9 cellular contexts compared by ENCODE assay signal in the genomic region with DNA sequence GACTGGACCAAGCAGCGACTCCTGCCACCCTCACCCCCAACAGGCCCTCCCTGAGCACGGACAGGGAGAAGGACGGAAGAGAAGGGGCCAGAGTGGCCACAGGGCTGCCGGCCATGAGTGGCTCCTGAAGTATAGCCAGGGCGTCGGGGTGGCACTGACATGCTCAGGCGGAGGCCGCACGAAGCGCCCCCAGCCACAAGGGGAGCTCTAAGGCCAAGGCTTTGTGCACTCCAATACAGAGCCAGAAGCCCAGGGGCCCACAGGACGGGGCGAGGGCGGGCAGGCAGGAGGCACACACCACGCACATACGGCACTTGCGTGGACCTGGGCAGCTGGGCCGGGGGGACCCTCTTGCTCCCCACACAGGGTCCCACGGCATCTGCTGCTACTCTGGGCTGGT. TPM values are rescaled to one million over a fixed set of nuclear protein-coding genes. Genes with fewer than 3 reads are reported as not detected.
A peak's percentile ranks its signal among the peaks of the same experiment; 100 is the strongest.
DNase-seq lines count a peak whose midpoint lies in the region; ATAC-seq and TF ChIP-seq lines count a peak whose summit lies in the region.
"Had no signal": no experiment of that assay in that cellular context is flagged by ENCODE, and none has a peak within 500 bp of the region (broad histone marks: within the 10 kb centered on the region; RNA-seq: fewer than 3 reads in every experiment).

No MANE protein-coding gene starts in this region.

- peak; percentile 25 for ATAC-seq in activated CD8-positive, alpha-beta memory T cell treated with anti-CD3 and anti-CD28 coated beads, Interleukin-2, amount 10 ng/mL, durations not matched to agents 7 days and 5 days
- peak; percentile 19 for ATAC-seq in esophagus mucosa
- no peak for ATAC-seq in GM21576 (IDR thresholded peaks at IDR 0.05; ENCODE audit: unreplicated experiment)

- no peaks in the 10 kb centered on the region for H3K36me3 ChIP-seq in PC-9 (ENCODE audit: low read depth)

- BruUV-seq in PC-9 (replicated peaks; lab: Mats Ljungman, UMichigan): no TSS peak

- intact Hi-C loops in PC-9 (cut with micrococcal nuclease; ENCODE audit: unreplicated experiment): no loop called here

- H3K4me1 ChIP-seq in PC-9 (replicated peaks; ENCODE audit: insufficient read depth): no peaks in the 10 kb centered on the region

- peak; percentile 53 for DNase-seq in activated CD8-positive, alpha-beta memory T cell treated with anti-CD3 and anti-CD28 coated beads, Interleukin-2, amount 10 ng/mL, durations not matched to agents 7 days and 5 days
- no peak for DNase-seq in activated CD8-positive, alpha-beta memory T cell treated with anti-CD3 and anti-CD28 coated beads for 24 hours
- DNase-seq in PC-9 (peak in 1 of 2 experiments; percentile 9), NCI-H146 treated with DMSO at 0.1 percent for 48 hours (lab: John Stamatoyannopoulos, UW; ENCODE audit: unreplicated experiment) (no peak), NCI-H1105 treated with DMSO at 0.1 percent for 48 hours (lab: John Stamatoyannopoulos, UW) (no peak)
- DNase-seq in stimulated activated CD4-positive, alpha-beta T cell treated with anti-CD3 and anti-CD28 coated beads, Interleukin-4, amount 100 ng/mL, for 48 hours (ENCODE audit: low read depth in 2 of 2): peak; percentile 35 to 42

- 0 out of 2 replicates have a peak, but pooled peaks cover 4% of the 10 kb centered on the region for H4K20me1 ChIP-seq in PC-9 (ENCODE audit: insufficient read depth)

- H3K4me3 ChIP-seq in PC-9: no peak overlapping the region
- H3K4me3 ChIP-seq: SK-N-MC had no signal

- CTCF ChIA-PET in activated CD8-positive, alpha-beta memory T cell treated with anti-CD3 and anti-CD28 coated beads, Interleukin-2, amount 10 ng/mL, durations not matched to agents 7 days and 5 days (lab: Charles Lee): interaction anchor here (0.8 to 24.3 kb wide), 18 partner anchors 10 to 266 kb away, joined by 3 to 449 read pairs (median 6); partner anchors contain the start of gene KLF2
- CTCF ChIA-PET in PC-9 (lab: Charles Lee): interaction anchor here (0.6 kb wide), 1 partner anchor 129 kb away, joined by 5 read pairs; no protein-coding TSS in a partner anchor

- no peak overlapping the region for H2AFZ ChIP-seq in PC-9

- no peak overlapping the region for H3K4me3 Mint-ChIP-seq in activated CD8-positive, alpha-beta memory T cell treated with anti-CD3 and anti-CD28 coated beads, Interleukin-2, amount 10 ng/mL, durations not matched to agents 7 days and 5 days

- no peaks in the 10 kb centered on the region for H3K79me2 ChIP-seq in PC-9 (ENCODE audit: low read depth)

- H3K27ac Mint-ChIP-seq in activated CD8-positive, alpha-beta memory T cell treated with anti-CD3 and anti-CD28 coated beads, Interleukin-2, amount 10 ng/mL, durations not matched to agents 7 days and 5 days: no peak overlapping the region

- H3K36me3 Mint-ChIP-seq in activated CD8-positive, alpha-beta memory T cell treated with anti-CD3 and anti-CD28 coated beads, Interleukin-2, amount 10 ng/mL, durations not matched to agents 7 days and 5 days: peaks cover 28% of the 10 kb centered on the region

- H3K9me2 ChIP-seq in PC-9 (ENCODE audit: insufficient read depth): no peaks in the 10 kb centered on the region

- H3K27ac ChIP-seq in PC-9: no peak overlapping the region
- H3K27ac ChIP-seq: SK-N-MC had no signal

- H3K27me3 Mint-ChIP-seq in activated CD8-positive, alpha-beta memory T cell treated with anti-CD3 and anti-CD28 coated beads, Interleukin-2, amount 10 ng/mL, durations not matched to agents 7 days and 5 days: peaks cover 5% of the 10 kb centered on the region

- POLR2A ChIA-PET in PC-9 (lab: Charles Lee; ENCODE audit: unreplicated experiment): no interaction called here

- peak; percentile 68 for TF ChIP-seq CTCF in PC-9 (conservative IDR thresholded peaks at IDR 0.05)

- H3K4me1 Mint-ChIP-seq in activated CD8-positive, alpha-beta memory T cell treated with anti-CD3 and anti-CD28 coated beads, Interleukin-2, amount 10 ng/mL, durations not matched to agents 7 days and 5 days: peaks cover 38% of the 10 kb centered on the region

- H3F3A ChIP-seq in PC-9 (ENCODE audit: insufficient read depth, low read depth): 0 out of 2 replicates have a peak, but pooled peaks cover 9% of the 10 kb centered on the region

- no peaks in the 10 kb centered on the region for H3K9me3 Mint-ChIP-seq in activated CD8-positive, alpha-beta memory T cell treated with anti-CD3 and anti-CD28 coated beads, Interleukin-2, amount 10 ng/mL, durations not matched to agents 7 days and 5 days (ENCODE audit: low read depth)

- H3K9me3 ChIP-seq in PC-9 (ENCODE audit: insufficient read depth, low read depth): no peaks in the 10 kb centered on the region

- no peaks in the 10 kb centered on the region for H3K27me3 ChIP-seq in PC-9 (ENCODE audit: insufficient read depth, low read depth)

- H3K4me2 ChIP-seq in PC-9: no peak overlapping the region

RNA-seq across cellular contexts. Expression of gene KLF2, which starts 52.0 kb away (rescaled TPM):
- 100 to 1,000 TPM in 1 of 2 experiments, 10 to 100 TPM in 1; 62.1 to 124 TPM for total RNA-seq in activated CD8-positive, alpha-beta memory T cell treated with anti-CD3 and anti-CD28 coated beads, Interleukin-2, amount 10 ng/mL, durations not matched to agents 7 days and 5 days
- total RNA-seq in PC-9 (2021) (1.6 and 2.0 TPM in 2 replicates), esophagus mucosa (5.2 TPM)

Comparison
In these comparisons a context has a peak if more than half of its experiments do, and no peak if none do; other contexts are left out.
1. DNase-seq: peak in activated CD8-positive, alpha-beta memory T cell treated with anti-CD3 and anti-CD28 coated beads, Interleukin-2, amount 10 ng/mL, durations not matched to agents 7 days and 5 days (single experiment) and stimulated activated CD4-positive, alpha-beta T cell treated with anti-CD3 and anti-CD28 coated beads, Interleukin-4, amount 100 ng/mL, for 48 hours (2 of 2); none in activated CD8-positive, alpha-beta memory T cell treated with anti-CD3 and anti-CD28 coated beads for 24 hours (single experiment), NCI-H146 treated with DMSO at 0.1 percent for 48 hours (single experiment) and NCI-H1105 treated with DMSO at 0.1 percent for 48 hours (single experiment).
2. RNA of gene KLF2, which starts 52.0 kb away (total RNA-seq): 62.1 to 124 TPM in activated CD8-positive, alpha-beta memory T cell treated with anti-CD3 and anti-CD28 coated beads, Interleukin-2, amount 10 ng/mL, durations not matched to agents 7 days and 5 days; 5.2 TPM in esophagus mucosa (single experiment) and 1.6 to 2.0 TPM in PC-9; every median in the first group is over 10 times any median in the second.